ENCODE assay signal across 1 cellular context in genomic region chr9:129142115-129142514, GRCh38.
TF ChIP-seq lines count a peak whose summit lies in the region.

No MANE protein-coding gene starts in this region.

TF ChIP-seq in SK-N-SH, 30 proteins besides CTCF, POLR2A, EP300 and RAD21 (continued from another document):
- TF ChIP-seq REST (IDR thresholded peaks at IDR 0.05; ENCODE audit: low read depth, low read length), result no peak
- TF ChIP-seq FOXJ3 (CRISPR knock-in tag; IDR thresholded peaks at IDR 0.05), result no peak
- no peak for TF ChIP-seq SMC3 (IDR thresholded peaks at IDR 0.05; ENCODE audit: low read depth, low read length)
- TF ChIP-seq USF1 (IDR thresholded peaks at IDR 0.05; ENCODE audit: borderline replicate concordance, low read depth), result no peak
- no peak for TF ChIP-seq GATA2 (CRISPR knock-in tag; IDR thresholded peaks at IDR 0.05)
- TF ChIP-seq, protein P1, sequence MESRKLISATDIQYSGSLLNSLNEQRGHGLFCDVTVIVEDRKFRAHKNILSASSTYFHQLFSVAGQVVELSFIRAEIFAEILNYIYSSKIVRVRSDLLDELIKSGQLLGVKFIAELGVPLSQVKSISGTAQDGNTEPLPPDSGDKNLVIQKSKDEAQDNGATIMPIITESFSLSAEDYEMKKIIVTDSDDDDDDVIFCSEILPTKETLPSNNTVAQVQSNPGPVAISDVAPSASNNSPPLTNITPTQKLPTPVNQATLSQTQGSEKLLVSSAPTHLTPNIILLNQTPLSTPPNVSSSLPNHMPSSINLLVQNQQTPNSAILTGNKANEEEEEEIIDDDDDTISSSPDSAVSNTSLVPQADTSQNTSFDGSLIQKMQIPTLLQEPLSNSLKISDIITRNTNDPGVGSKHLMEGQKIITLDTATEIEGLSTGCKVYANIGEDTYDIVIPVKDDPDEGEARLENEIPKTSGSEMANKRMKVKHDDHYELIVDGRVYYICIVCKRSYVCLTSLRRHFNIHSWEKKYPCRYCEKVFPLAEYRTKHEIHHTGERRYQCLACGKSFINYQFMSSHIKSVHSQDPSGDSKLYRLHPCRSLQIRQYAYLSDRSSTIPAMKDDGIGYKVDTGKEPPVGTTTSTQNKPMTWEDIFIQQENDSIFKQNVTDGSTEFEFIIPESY (IDR thresholded peaks at IDR 0.05; ENCODE audit: borderline replicate concordance, low read depth), result no peak
- no peak for TF ChIP-seq PBX3 (IDR thresholded peaks at IDR 0.05)
- TF ChIP-seq MEF2A (IDR thresholded peaks at IDR 0.05; ENCODE audit: borderline replicate concordance, low read depth), result no peak
- TF ChIP-seq YY1 (IDR thresholded peaks at IDR 0.05; ENCODE audit: low read depth), result no peak
TF ChIP-seq in SK-N-SH: peak in this region for 0.
